17 cellular contexts compared by ENCODE assay signal in the genomic region with DNA sequence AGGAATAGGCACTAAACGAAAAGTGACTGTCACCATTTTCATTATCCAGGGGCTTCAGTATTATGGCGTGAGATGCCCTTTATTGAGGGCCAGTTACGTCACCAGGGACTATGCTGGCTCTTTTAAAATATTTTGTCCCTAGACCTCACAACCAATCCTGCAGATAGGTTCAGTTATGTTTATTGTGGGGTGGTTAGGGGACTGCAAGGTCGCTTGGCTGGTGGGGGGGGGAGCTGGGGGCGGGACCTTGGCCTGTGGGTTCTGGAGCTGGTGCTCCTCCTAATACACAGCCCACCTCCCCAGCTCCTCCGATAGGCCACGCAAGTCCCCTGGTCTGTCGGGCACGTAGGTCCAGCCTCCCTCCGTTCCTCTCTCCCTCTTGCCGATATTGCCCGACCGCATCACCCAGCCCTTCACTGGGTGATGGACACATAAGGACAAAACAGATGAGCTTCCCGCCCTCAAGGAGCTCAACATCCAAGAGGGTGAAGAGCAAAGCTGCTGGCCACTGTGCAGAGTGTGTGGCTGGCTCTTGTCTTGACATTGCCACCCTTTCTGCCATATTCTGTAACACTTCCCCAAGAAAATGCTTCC.
"Had no signal": no experiment of that assay in that cellular context is flagged by ENCODE, and none has a peak within 500 bp of the region (broad histone marks: within the 10 kb centered on the region; RNA-seq: fewer than 3 reads in every experiment).

No MANE protein-coding gene starts in this region.

- H3K27me3 ChIP-seq: SJSA1, tibial nerve had no signal

- DNase-seq: activated CD4-positive, CD25-positive, alpha-beta regulatory T cell treated with anti-CD3 and anti-CD28 coated beads, Interleukin-2, amount 50 U/mL, for 72 hours; activated naive CD8-positive, alpha-beta T cell treated with anti-CD3 and anti-CD28 coated beads, Interleukin-2, amount 10 ng/mL, durations not matched to agents 7 days and 5 days; activated T-cell treated with anti-CD3 and anti-CD28 coated beads, Interleukin-2, amount 50 U/mL, for 48 hours; central memory CD4-positive, alpha-beta T cell; cortex of kidney; effector memory CD4-positive, alpha-beta T cell; foreskin keratinocyte; glutamatergic neuron; hypothalamus; psoas muscle; stimulated activated CD4-positive, alpha-beta T cell treated with anti-CD3 and anti-CD28 coated beads, Interleukin-2, amount 100 ng/mL, for 48 hours; T-helper 9 cell had no signal

- H3K27ac Mint-ChIP-seq: activated naive CD8-positive, alpha-beta T cell treated with anti-CD3 and anti-CD28 coated beads, Interleukin-2, amount 10 ng/mL, durations not matched to agents 7 days and 5 days; nephron progenitor cell; stimulated activated memory B cell treated with anti-CD40 and anti-IgM and Interleukin-4, amounts not matched to agents 10 μg/mL and 1 μg/mL and 100 μg/mL, for 72 hours had no signal

- ATAC-seq: foreskin keratinocyte; psoas muscle; stimulated activated memory B cell treated with anti-CD40 and anti-IgM and Interleukin-4, amounts not matched to agents 10 μg/mL and 1 μg/mL and 100 μg/mL, for 72 hours had no signal

- H3K9me3 ChIP-seq: psoas muscle, SJSA1, tibial nerve had no signal

- H3K36me3 ChIP-seq: SJSA1, tibial nerve had no signal

- H3K4me1 Mint-ChIP-seq: activated naive CD8-positive, alpha-beta T cell treated with anti-CD3 and anti-CD28 coated beads, Interleukin-2, amount 10 ng/mL, durations not matched to agents 7 days and 5 days; brain; stimulated activated memory B cell treated with anti-CD40 and anti-IgM and Interleukin-4, amounts not matched to agents 10 μg/mL and 1 μg/mL and 100 μg/mL, for 72 hours had no signal

- H3K4me3 ChIP-seq: psoas muscle, SJSA1, tibial nerve had no signal

- H3K4me1 ChIP-seq: foreskin keratinocyte, psoas muscle, SJSA1, tibial nerve had no signal

- H3K4me3 Mint-ChIP-seq: activated naive CD8-positive, alpha-beta T cell treated with anti-CD3 and anti-CD28 coated beads, Interleukin-2, amount 10 ng/mL, durations not matched to agents 7 days and 5 days; brain; nephron progenitor cell; stimulated activated memory B cell treated with anti-CD40 and anti-IgM and Interleukin-4, amounts not matched to agents 10 μg/mL and 1 μg/mL and 100 μg/mL, for 72 hours had no signal

- H3K9me3 Mint-ChIP-seq: activated naive CD8-positive, alpha-beta T cell treated with anti-CD3 and anti-CD28 coated beads, Interleukin-2, amount 10 ng/mL, durations not matched to agents 7 days and 5 days had no signal

- H3K36me3 Mint-ChIP-seq: activated naive CD8-positive, alpha-beta T cell treated with anti-CD3 and anti-CD28 coated beads, Interleukin-2, amount 10 ng/mL, durations not matched to agents 7 days and 5 days; brain; stimulated activated memory B cell treated with anti-CD40 and anti-IgM and Interleukin-4, amounts not matched to agents 10 μg/mL and 1 μg/mL and 100 μg/mL, for 72 hours had no signal

- H3K27ac ChIP-seq: foreskin keratinocyte, psoas muscle, SJSA1, tibial nerve had no signal
